ENCODE assay signal across 1 cellular context in the genomic region with DNA sequence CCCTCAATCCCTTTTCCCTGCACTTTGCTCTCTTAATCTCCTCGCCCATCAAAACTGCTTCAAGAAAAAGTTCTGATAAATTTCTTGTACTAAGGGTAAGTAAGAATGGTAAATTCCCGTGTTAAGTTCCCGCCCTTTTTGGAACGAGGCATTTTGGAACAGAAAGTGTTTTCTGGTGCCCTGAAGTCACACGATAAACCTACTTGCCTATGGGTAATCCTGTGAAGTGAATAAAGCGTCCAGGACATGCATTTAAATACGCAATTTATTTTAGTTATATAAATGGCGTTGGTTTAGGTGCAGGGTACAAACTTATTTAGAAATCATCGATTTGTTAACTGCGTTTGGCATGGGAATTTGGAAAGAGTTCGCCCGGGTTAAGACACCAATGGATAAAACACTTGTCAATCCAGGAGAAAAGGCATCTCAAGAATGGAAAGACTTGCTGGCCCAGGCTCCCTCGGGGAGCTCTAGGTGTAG.
TF ChIP-seq lines count a peak whose summit lies in the region.

No MANE protein-coding gene starts in this region.

TF ChIP-seq in SK-N-SH, 30 proteins besides CTCF, POLR2A, EP300 and RAD21 (continued from another document):
- TF ChIP-seq, protein P1, sequence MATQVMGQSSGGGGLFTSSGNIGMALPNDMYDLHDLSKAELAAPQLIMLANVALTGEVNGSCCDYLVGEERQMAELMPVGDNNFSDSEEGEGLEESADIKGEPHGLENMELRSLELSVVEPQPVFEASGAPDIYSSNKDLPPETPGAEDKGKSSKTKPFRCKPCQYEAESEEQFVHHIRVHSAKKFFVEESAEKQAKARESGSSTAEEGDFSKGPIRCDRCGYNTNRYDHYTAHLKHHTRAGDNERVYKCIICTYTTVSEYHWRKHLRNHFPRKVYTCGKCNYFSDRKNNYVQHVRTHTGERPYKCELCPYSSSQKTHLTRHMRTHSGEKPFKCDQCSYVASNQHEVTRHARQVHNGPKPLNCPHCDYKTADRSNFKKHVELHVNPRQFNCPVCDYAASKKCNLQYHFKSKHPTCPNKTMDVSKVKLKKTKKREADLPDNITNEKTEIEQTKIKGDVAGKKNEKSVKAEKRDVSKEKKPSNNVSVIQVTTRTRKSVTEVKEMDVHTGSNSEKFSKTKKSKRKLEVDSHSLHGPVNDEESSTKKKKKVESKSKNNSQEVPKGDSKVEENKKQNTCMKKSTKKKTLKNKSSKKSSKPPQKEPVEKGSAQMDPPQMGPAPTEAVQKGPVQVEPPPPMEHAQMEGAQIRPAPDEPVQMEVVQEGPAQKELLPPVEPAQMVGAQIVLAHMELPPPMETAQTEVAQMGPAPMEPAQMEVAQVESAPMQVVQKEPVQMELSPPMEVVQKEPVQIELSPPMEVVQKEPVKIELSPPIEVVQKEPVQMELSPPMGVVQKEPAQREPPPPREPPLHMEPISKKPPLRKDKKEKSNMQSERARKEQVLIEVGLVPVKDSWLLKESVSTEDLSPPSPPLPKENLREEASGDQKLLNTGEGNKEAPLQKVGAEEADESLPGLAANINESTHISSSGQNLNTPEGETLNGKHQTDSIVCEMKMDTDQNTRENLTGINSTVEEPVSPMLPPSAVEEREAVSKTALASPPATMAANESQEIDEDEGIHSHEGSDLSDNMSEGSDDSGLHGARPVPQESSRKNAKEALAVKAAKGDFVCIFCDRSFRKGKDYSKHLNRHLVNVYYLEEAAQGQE (IDR thresholded peaks at IDR 0.05; ENCODE audit: low read depth, low read length), result no peak
- no peak for TF ChIP-seq SMC3 (IDR thresholded peaks at IDR 0.05; ENCODE audit: low read depth, low read length)
